23 cellular contexts compared by ENCODE assay signal in the genomic region with DNA sequence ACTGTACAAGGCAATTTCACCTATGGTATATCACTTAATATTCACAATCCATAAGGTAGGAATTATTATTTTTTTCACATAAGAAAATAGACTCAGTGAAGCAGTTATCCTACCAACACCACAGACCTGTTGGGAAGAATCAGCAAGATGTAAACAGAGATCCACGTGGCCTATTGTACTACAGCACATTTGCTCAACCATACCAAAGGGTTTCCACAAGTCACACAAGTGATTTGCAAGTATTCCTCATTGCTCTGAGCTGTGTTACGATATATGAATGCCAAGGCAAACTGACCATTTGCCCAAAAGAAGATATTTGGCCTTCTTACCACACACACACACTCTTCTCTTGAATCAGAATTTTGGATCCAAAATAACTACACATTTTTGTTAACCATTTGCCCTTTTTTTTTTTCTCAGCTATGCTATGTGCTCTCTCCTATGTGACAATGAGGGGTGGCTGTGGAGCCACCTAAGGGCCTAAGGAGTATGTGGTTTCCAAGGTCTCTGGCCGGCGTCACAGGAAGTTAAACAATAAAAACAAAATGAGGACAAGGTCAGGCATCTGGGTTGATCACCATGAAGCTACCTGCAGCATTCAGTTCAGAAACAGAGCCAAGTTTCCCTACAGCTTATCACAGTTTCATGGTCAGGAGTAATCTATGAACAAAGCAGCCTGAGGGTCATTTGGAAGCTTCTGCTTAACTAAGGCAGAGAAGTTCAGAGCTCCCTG.
DNase-seq lines count a peak whose midpoint lies in the region; ATAC-seq, FAIRE-seq and TF ChIP-seq lines count a peak whose summit lies in the region.
"Had no signal": no experiment of that assay in that cellular context is flagged by ENCODE, and none has a peak within 500 bp of the region (broad histone marks: within the 10 kb centered on the region; RNA-seq: fewer than 3 reads in every experiment).

No MANE protein-coding gene starts in this region.

- TF ChIP-seq POLR2A in body of pancreas (IDR thresholded peaks at IDR 0.05) (peak in 1 of 3 donors; percentile 18), tibial nerve (IDR thresholded peaks at IDR 0.05) (no peak), H54 (IDR thresholded peaks at IDR 0.05; ENCODE audit: low read depth, low read length) (no peak)

- no peak overlapping the region for H3K27ac ChIP-seq in GM23338 (ENCODE audit: low read depth)
- peak overlapping the region in 3 of 4 donors; percentile 32 to 65 (median 58) for H3K27ac ChIP-seq in body of pancreas
- H3K27ac ChIP-seq in mesendoderm (ENCODE audit: low read depth, low read length) = no peak overlapping the region
- peak overlapping the region in 2 of 4 donors; percentile 50 to 64 for H3K27ac ChIP-seq in pancreas
- no peak overlapping the region for H3K27ac ChIP-seq in tibial nerve
- H3K27ac ChIP-seq: 22Rv1; A549; BLaER1 treated with 17β-estradiol and CSF1 and Interleukin-3, amounts not matched to agents 10 nM and 100 nM; C4-2B had no signal

- H3K27ac Mint-ChIP-seq in GM23338 = no peak overlapping the region
- no peak overlapping the region for H3K27ac Mint-ChIP-seq in activated CD4-positive, alpha-beta memory T cell treated with anti-CD3 and anti-CD28 coated beads for 36 hours
- H3K27ac Mint-ChIP-seq: B cell; CD4-positive, alpha-beta T cell; CD8-positive, alpha-beta T cell had no signal

- no peak overlapping the region for H3K4me3 Mint-ChIP-seq in GM23338
- H3K4me3 Mint-ChIP-seq in activated CD4-positive, alpha-beta memory T cell treated with anti-CD3 and anti-CD28 coated beads for 36 hours = no peak overlapping the region
- H3K4me3 Mint-ChIP-seq: B cell; CD4-positive, alpha-beta T cell; CD8-positive, alpha-beta T cell had no signal

- ATAC-seq in GM23338 (no peak), body of pancreas (peak; percentile 81), pancreas (peak; percentile 63 to 89 (median 80))
- ATAC-seq: A549; CD8-positive, alpha-beta T cell had no signal

- H3F3A ChIP-seq in GM23338 (replicated peaks; ENCODE audit: low read depth) = no peaks in the 10 kb centered on the region

- DNase-seq in GM23338 (ENCODE audit: low spot score) = no peak
- peak; percentile 32 to 75 (median 50) for DNase-seq in body of pancreas
- peak; percentile 5 for DNase-seq in mesendoderm
- peak in 3 of 6 donors; percentile 27 to 56 (median 51) for DNase-seq in pancreas
- no peak for DNase-seq in tibial nerve (ENCODE audit: low spot score in 2 of 2)
- no peak for DNase-seq in activated CD4-positive, alpha-beta memory T cell treated with anti-CD3 and anti-CD28 coated beads for 36 hours
- no peak for DNase-seq in H54 (ENCODE audit: insufficient read length, low spot score)
- DNase-seq: AML-193; Caco-2; Calu3; CD4-positive, alpha-beta T cell; CD8-positive, alpha-beta T cell; DND-41; EL; GDM1 had no signal

- H3K9me3 ChIP-seq in body of pancreas = no peaks in the 10 kb centered on the region
- H3K9me3 ChIP-seq in pancreas = no peaks in the 10 kb centered on the region
- no peaks in the 10 kb centered on the region for H3K9me3 ChIP-seq in tibial nerve
- H3K9me3 ChIP-seq: A549; BLaER1 treated with 17β-estradiol and CSF1 and Interleukin-3, amounts not matched to agents 10 nM and 100 nM; Caco-2 had no signal

- TF ChIP-seq CTCF in GM23338 (conservative IDR thresholded peaks at IDR 0.05; ENCODE audit: low read depth in 2 of 2) = no peak
- peak in 1 of 7 experiments; percentile 13 for TF ChIP-seq CTCF in body of pancreas (IDR thresholded peaks at IDR 0.05)
- TF ChIP-seq CTCF in pancreas (IDR thresholded peaks at IDR 0.05) = no peak
- no peak for TF ChIP-seq CTCF in tibial nerve (IDR thresholded peaks at IDR 0.05)

- no peak overlapping the region for H4K5ac ChIP-seq in mesendoderm (ENCODE audit: low read length)

- H4K8ac ChIP-seq in mesendoderm (ENCODE audit: low read depth, low read length) = no peak overlapping the region

- no peaks in the 10 kb centered on the region for H3K4me1 ChIP-seq in GM23338 (ENCODE audit: insufficient read depth)
- H3K4me1 ChIP-seq in body of pancreas = peaks cover 40% of the 10 kb centered on the region
- H3K4me1 ChIP-seq in mesendoderm (ENCODE audit: control insufficient read depth, low read depth, low read length) = peaks cover 2% of the 10 kb centered on the region
- peaks cover 8 to 21% (median 11%) of the 10 kb centered on the region in 3 donors for H3K4me1 ChIP-seq in pancreas
- no peaks in the 10 kb centered on the region for H3K4me1 ChIP-seq in tibial nerve
- H3K4me1 ChIP-seq: A549; BLaER1 treated with 17β-estradiol and CSF1 and Interleukin-3, amounts not matched to agents 10 nM and 100 nM; Caco-2 had no signal

- H3K36me3 Mint-ChIP-seq in GM23338 (ENCODE audit: low read depth) = no peaks in the 10 kb centered on the region
- H3K36me3 Mint-ChIP-seq in activated CD4-positive, alpha-beta memory T cell treated with anti-CD3 and anti-CD28 coated beads for 36 hours = no peaks in the 10 kb centered on the region
- H3K36me3 Mint-ChIP-seq: CD8-positive, alpha-beta T cell had no signal

- H3K79me2 ChIP-seq in GM23338 (replicated peaks; ENCODE audit: insufficient read depth) (no peaks in the 10 kb centered on the region), mesendoderm (ENCODE audit: control insufficient read depth, insufficient read depth, low read length) (no peaks in the 10 kb centered on the region)

- no peak for TF ChIP-seq EP300 in tibial nerve (IDR thresholded peaks at IDR 0.05)

- no peak overlapping the region for H2BK5ac ChIP-seq in mesendoderm (ENCODE audit: low read length)

- H3K9me2 ChIP-seq in GM23338 (ENCODE audit: insufficient read depth) = peaks cover 13% of the 10 kb centered on the region; the same call in 1 of the 2 replicates

- no peaks in the 10 kb centered on the region for H3K27me3 ChIP-seq in GM23338 (ENCODE audit: insufficient read depth)
- H3K27me3 ChIP-seq in body of pancreas = no peaks in the 10 kb centered on the region
- no peaks in the 10 kb centered on the region for H3K27me3 ChIP-seq in mesendoderm (ENCODE audit: insufficient read depth, low read length, poor library complexity)
- no peaks in the 10 kb centered on the region for H3K27me3 ChIP-seq in pancreas
- H3K27me3 ChIP-seq in tibial nerve = no peaks in the 10 kb centered on the region
- H3K27me3 ChIP-seq: BLaER1 treated with 17β-estradiol and CSF1 and Interleukin-3, amounts not matched to agents 10 nM and 100 nM had no signal

- no peaks in the 10 kb centered on the region for H3K27me3 Mint-ChIP-seq in GM23338 (ENCODE audit: insufficient read depth, low read depth, poor library complexity)
- no peaks in the 10 kb centered on the region for H3K27me3 Mint-ChIP-seq in activated CD4-positive, alpha-beta memory T cell treated with anti-CD3 and anti-CD28 coated beads for 36 hours
- H3K27me3 Mint-ChIP-seq: B cell had no signal

- H2AFZ ChIP-seq in GM23338 = peak overlapping the region; percentile 48; the same call in 1 of the 2 replicates

- WGBS in body of pancreas, 2 donors = 22 to 27% methylated on average over 4 of the region's 4 CpGs
- WGBS in mesendoderm (ENCODE audit: extremely low coverage, insufficient coverage, low lambda C conversion rate) = no CpG with 5 or more reads among the region's 4 CpGs
- WGBS in pancreas, 2 donors = 24 to 28% methylated on average over 4 of the region's 4 CpGs
- WGBS in tibial nerve, 2 donors = 77 to 78% methylated on average over 4 of the region's 4 CpGs

- no peak overlapping the region for H3K18ac ChIP-seq in mesendoderm (ENCODE audit: low read length)

- H2BK15ac ChIP-seq in mesendoderm (replicated peaks; ENCODE audit: low read depth) = no peak overlapping the region

- H4K20me1 ChIP-seq in GM23338 (replicated peaks; ENCODE audit: insufficient read depth) = no peaks in the 10 kb centered on the region
- H4K20me1 ChIP-seq: BLaER1 treated with 17β-estradiol and CSF1 and Interleukin-3, amounts not matched to agents 10 nM and 100 nM had no signal

- H3K4ac ChIP-seq in mesendoderm (ENCODE audit: low read depth, low read length) = peak overlapping the region; percentile 9

- no peak overlapping the region for H3K4me2 ChIP-seq in GM23338
- no peak overlapping the region for H3K4me2 ChIP-seq in mesendoderm (ENCODE audit: low read length)
- H3K4me2 ChIP-seq: A549; BLaER1 treated with 17β-estradiol and CSF1 and Interleukin-3, amounts not matched to agents 10 nM and 100 nM had no signal

- H2BK120ac ChIP-seq in mesendoderm (ENCODE audit: low read depth, low read length) = no peak overlapping the region

- no peak overlapping the region for H3K9ac ChIP-seq in mesendoderm (ENCODE audit: low read length)
- H3K9ac ChIP-seq: BLaER1 treated with 17β-estradiol and CSF1 and Interleukin-3, amounts not matched to agents 10 nM and 100 nM had no signal

- no peak overlapping the region for H3K4me3 ChIP-seq in GM23338
- H3K4me3 ChIP-seq in body of pancreas = no peak overlapping the region
- no peak overlapping the region for H3K4me3 ChIP-seq in mesendoderm (ENCODE audit: low read length)
- no peak overlapping the region for H3K4me3 ChIP-seq in pancreas
- H3K4me3 ChIP-seq in tibial nerve = no peak overlapping the region
- H3K4me3 ChIP-seq: A549; BLaER1 treated with 17β-estradiol and CSF1 and Interleukin-3, amounts not matched to agents 10 nM and 100 nM had no signal

- FAIRE-seq in pancreas (lab: Jason Lieb, UNC) = no peak
- FAIRE-seq in H54 (lab: Jason Lieb, UNC) = no peak
- FAIRE-seq: A549, D721Med, GM12891, GM19239 had no signal

- no peak overlapping the region for H3K56ac ChIP-seq in mesendoderm (ENCODE audit: low read length)

- POLR2A ChIA-PET in activated CD4-positive, alpha-beta memory T cell treated with anti-CD3 and anti-CD28 coated beads for 36 hours (lab: Charles Lee) = no interaction called here

- no peak overlapping the region for H3K23ac ChIP-seq in mesendoderm (ENCODE audit: low read length)

- H3K4me1 Mint-ChIP-seq in GM23338 = no peaks in the 10 kb centered on the region; the same call in 2 of the 3 replicates
- H3K4me1 Mint-ChIP-seq in activated CD4-positive, alpha-beta memory T cell treated with anti-CD3 and anti-CD28 coated beads for 36 hours (ENCODE audit: low read depth) = no peaks in the 10 kb centered on the region
- H3K4me1 Mint-ChIP-seq: B cell had no signal

- intact Hi-C loops in body of pancreas (cut with DNase I) = no loop called here
- intact Hi-C loops in pancreas (cut with DNase I) = no loop called here
- intact Hi-C loops in activated CD4-positive, alpha-beta memory T cell treated with anti-CD3 and anti-CD28 coated beads for 36 hours (cut with micrococcal nuclease) = no loop called here

- peak overlapping the region; percentile 6 for H2AK5ac ChIP-seq in mesendoderm (ENCODE audit: low read length)

- CTCF ChIA-PET in activated CD4-positive, alpha-beta memory T cell treated with anti-CD3 and anti-CD28 coated beads for 36 hours (lab: Charles Lee) = no interaction called here

- no peaks in the 10 kb centered on the region for H3K79me1 ChIP-seq in mesendoderm (ENCODE audit: low read length)

- no peaks in the 10 kb centered on the region for H3K9me3 Mint-ChIP-seq in GM23338
- no peaks in the 10 kb centered on the region for H3K9me3 Mint-ChIP-seq in activated CD4-positive, alpha-beta memory T cell treated with anti-CD3 and anti-CD28 coated beads for 36 hours
- H3K9me3 Mint-ChIP-seq: CD4-positive, alpha-beta T cell; CD8-positive, alpha-beta T cell had no signal

- no peaks in the 10 kb centered on the region for H3K36me3 ChIP-seq in GM23338 (ENCODE audit: insufficient read depth)
- H3K36me3 ChIP-seq in body of pancreas (replicated peaks in 1 of 2; ENCODE audit: insufficient read depth in 1 of 2, low read depth in 2 of 2) = no peaks in the 10 kb centered on the region
- H3K36me3 ChIP-seq in mesendoderm (ENCODE audit: control insufficient read depth, insufficient read depth, low read length) = no peaks in the 10 kb centered on the region
- H3K36me3 ChIP-seq in pancreas = no peaks in the 10 kb centered on the region
- no peaks in the 10 kb centered on the region for H3K36me3 ChIP-seq in tibial nerve
- H3K36me3 ChIP-seq: BLaER1 treated with 17β-estradiol and CSF1 and Interleukin-3, amounts not matched to agents 10 nM and 100 nM had no signal

Comparison
In these comparisons a context has a peak if more than half of its experiments do, and no peak if none do; other contexts are left out.
1. DNase-seq: peak in body of pancreas (4 of 4) and mesendoderm (single experiment); none in GM23338 (single experiment), tibial nerve (0 of 2), activated CD4-positive, alpha-beta memory T cell treated with anti-CD3 and anti-CD28 coated beads for 36 hours (single experiment) and H54 (single experiment).
2. H3K27ac ChIP-seq: peak in body of pancreas (3 of 4); none in GM23338 (single experiment), mesendoderm (single experiment) and tibial nerve (0 of 4).